ENCODE assay signal across 9 cellular contexts in genomic region chr20:32336918-32337347, GRCh38. TPM values are rescaled to one million over a fixed set of nuclear protein-coding genes. Genes with fewer than 3 reads are reported as not detected.
DNase-seq lines count a peak whose midpoint lies in the region; FAIRE-seq and TF ChIP-seq lines count a peak whose summit lies in the region.
"Had no signal": no experiment of that assay in that cellular context is flagged by ENCODE, and none has a peak within 500 bp of the region (broad histone marks: within the 10 kb centered on the region; RNA-seq: fewer than 3 reads in every experiment).

No MANE protein-coding gene starts in this region.

- no peak for FAIRE-seq in RCC 7860 (lab: Jason Lieb, UNC)

- H3K79me2 ChIP-seq in GM23248 (ENCODE audit: insufficient read depth) = no peaks in the 10 kb centered on the region

- peaks cover 13% of the 10 kb centered on the region for H3K4me1 ChIP-seq in GM23248 (ENCODE audit: insufficient read depth)
- H3K4me1 ChIP-seq: HAP-1 had no signal

- DNase-seq in AG08396 (ENCODE audit: low spot score) (peak; percentile 25), GM23248 (peak; percentile 65), RCC 7860 (ENCODE audit: low spot score) (peak; percentile 33), erythroblast (lab: John Stamatoyannopoulos, UW) (peak; percentile 58 to 62), pons (ENCODE audit: low spot score) (peak; percentile 32), NCI-H1048 (lab: John Stamatoyannopoulos, UW) (no peak), NCI-H1436 treated with DMSO at 0.1 percent for 48 hours (lab: John Stamatoyannopoulos, UW) (no peak)
- DNase-seq in activated effector memory CD4-positive, alpha-beta T cell treated with anti-CD3 and anti-CD28 coated beads, Interleukin-2, amount 50 U/mL, for 16 hours = no peak

- peaks cover 14% of the 10 kb centered on the region for H3F3A ChIP-seq in GM23248 (ENCODE audit: insufficient read depth)

- no peak overlapping the region for H3K4me2 ChIP-seq in GM23248 (ENCODE audit: unreplicated experiment)

- H3K27me3 ChIP-seq in GM23248 (replicated peaks; ENCODE audit: insufficient read depth) = no peaks in the 10 kb centered on the region

- WGBS in GM23248 (ENCODE audit: low coverage in 1 of 2, low lambda C conversion rate in 2 of 2, missing lambda C conversion rate in 2 of 2), 2 experiments = 26 to 30% methylated on average over 5 of the region's 5 CpGs

- no peaks in the 10 kb centered on the region for H3K9me3 ChIP-seq in GM23248 (ENCODE audit: low read depth)
- H3K9me3 ChIP-seq: HAP-1 had no signal

- 0 out of 2 replicates have a peak, but pooled peaks cover 2% of the 10 kb centered on the region for H3K36me3 ChIP-seq in GM23248 (ENCODE audit: low read depth)

- no peak for TF ChIP-seq POLR2A in erythroblast (IDR thresholded peaks at IDR 0.05; ENCODE audit: low read length)

- H2AFZ ChIP-seq in GM23248 = no peak overlapping the region

- no peak overlapping the region for H3K4me3 ChIP-seq in GM23248
- H3K4me3 ChIP-seq: HAP-1 had no signal

- no peaks in the 10 kb centered on the region for H3K9me2 ChIP-seq in GM23248 (ENCODE audit: insufficient read depth)

- no peak overlapping the region for H3K9ac ChIP-seq in GM23248

- H3K27ac ChIP-seq in GM23248 = no peak overlapping the region

- no peaks in the 10 kb centered on the region for H4K20me1 ChIP-seq in GM23248 (ENCODE audit: insufficient read depth)

- in situ Hi-C loops in GM23248 (cut with MboI) = no loop called here

RNA-seq across cellular contexts. Expression of gene ASXL1, which starts 21.2 kb away (rescaled TPM):
- 38.8 and 39.9 TPM in 2 replicates for total RNA-seq in GM23248 (2014; rRNA removed; shearing (Covaris generic))
- polyA plus RNA-seq in GM23248 (2016; fragmentation: Nextera tagmentation; extraction: Ambion mirVana) = 13.8 and 18.7 TPM in 2 replicates

RNA-seq across cellular contexts. Expression of gene KIF3B, which starts 59.5 kb away (rescaled TPM):
- 25.9 and 28.3 TPM in 2 replicates for total RNA-seq in GM23248 (2014; rRNA removed; shearing (Covaris generic))
- polyA plus RNA-seq in GM23248 (2016; fragmentation: Nextera tagmentation; extraction: Ambion mirVana) = 8.4 and 8.8 TPM in 2 replicates

Comparison
In these comparisons a context has a peak if more than half of its experiments do, and no peak if none do; other contexts are left out.
1. DNase-seq: peak in AG08396 (single experiment), GM23248 (single experiment), RCC 7860 (single experiment), erythroblast (2 of 2) and pons (single experiment); none in NCI-H1048 (single experiment), activated effector memory CD4-positive, alpha-beta T cell treated with anti-CD3 and anti-CD28 coated beads, Interleukin-2, amount 50 U/mL, for 16 hours (single experiment) and NCI-H1436 treated with DMSO at 0.1 percent for 48 hours (single experiment).